Comparison of ENCODE assay signal across 1 cellular context in genomic region chr5:145858929-145859328, GRCh38.
TF ChIP-seq lines count a peak whose summit lies in the region.

No MANE protein-coding gene starts in this region.

TF ChIP-seq in IMR-90, 13 proteins besides CTCF, POLR2A, EP300 and RAD21 (continued from another document):
- TF ChIP-seq NFE2L2 (IDR thresholded peaks at IDR 0.05; ENCODE audit: low read depth, low read length), result no peak
- no peak for TF ChIP-seq RCOR1 (IDR thresholded peaks at IDR 0.05; ENCODE audit: insufficient replicate concordance, low read length)
- TF ChIP-seq MXI1 (IDR thresholded peaks at IDR 0.05; ENCODE audit: borderline replicate concordance, low read depth, low read length), result no peak
- no peak for TF ChIP-seq RFX5 (IDR thresholded peaks at IDR 0.05; ENCODE audit: low read depth, low read length)
- TF ChIP-seq, protein P1, sequence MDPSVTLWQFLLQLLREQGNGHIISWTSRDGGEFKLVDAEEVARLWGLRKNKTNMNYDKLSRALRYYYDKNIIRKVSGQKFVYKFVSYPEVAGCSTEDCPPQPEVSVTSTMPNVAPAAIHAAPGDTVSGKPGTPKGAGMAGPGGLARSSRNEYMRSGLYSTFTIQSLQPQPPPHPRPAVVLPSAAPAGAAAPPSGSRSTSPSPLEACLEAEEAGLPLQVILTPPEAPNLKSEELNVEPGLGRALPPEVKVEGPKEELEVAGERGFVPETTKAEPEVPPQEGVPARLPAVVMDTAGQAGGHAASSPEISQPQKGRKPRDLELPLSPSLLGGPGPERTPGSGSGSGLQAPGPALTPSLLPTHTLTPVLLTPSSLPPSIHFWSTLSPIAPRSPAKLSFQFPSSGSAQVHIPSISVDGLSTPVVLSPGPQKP (IDR thresholded peaks at IDR 0.05; ENCODE audit: borderline replicate concordance, low read depth, low read length), result no peak
- TF ChIP-seq MAFK (IDR thresholded peaks at IDR 0.05; ENCODE audit: low read depth, low read length), result no peak
- TF ChIP-seq SMC3 (IDR thresholded peaks at IDR 0.05; ENCODE audit: low read depth, low read length), result no peak
- TF ChIP-seq FOS (IDR thresholded peaks at IDR 0.05; ENCODE audit: low read depth, low read length), result no peak
- no peak for TF ChIP-seq MAZ (IDR thresholded peaks at IDR 0.05; ENCODE audit: borderline replicate concordance, low read depth, low read length)
- no peak for TF ChIP-seq BHLHE40 (IDR thresholded peaks at IDR 0.05; ENCODE audit: low read depth, low read length)
- TF ChIP-seq CHD1 (IDR thresholded peaks at IDR 0.05; ENCODE audit: low read depth, low read length), result no peak
TF ChIP-seq in IMR-90: peak in this region for 0.
